ENCODE assay signal across 8 cellular contexts in genomic region chr17:16589097-16589969, GRCh38. TPM values are rescaled to one million over a fixed set of nuclear protein-coding genes. Genes with fewer than 3 reads are reported as not detected.
A peak's percentile ranks its signal among the peaks of the same experiment; 100 is the strongest.
DNase-seq lines count a peak whose midpoint lies in the region; ATAC-seq and TF ChIP-seq lines count a peak whose summit lies in the region.

No MANE protein-coding gene starts in this region.

- H3K27ac ChIP-seq in ovary (no peak overlapping the region), thymus (ENCODE audit: low read depth) (no peak overlapping the region)

- peak; percentile 70 for ATAC-seq in HG02588 (IDR thresholded peaks at IDR 0.05; ENCODE audit: unreplicated experiment)
- peak; percentile 86 for ATAC-seq in activated naive CD8-positive, alpha-beta T cell treated with anti-CD3 and anti-CD28 coated beads, Interleukin-2, amount 10 ng/mL, durations not matched to agents 7 days and 5 days (ENCODE audit: low read depth)
- peak; percentile 95 for ATAC-seq in Right ventricle myocardium superior (ENCODE audit: poor library complexity)

- no peak for TF ChIP-seq EP300 in ovary (IDR thresholded peaks at IDR 0.05)

- H3K27me3 ChIP-seq in ovary (no peaks in the 10 kb centered on the region), thymus (ENCODE audit: control insufficient read depth, insufficient read depth) (peaks cover 22% of the 10 kb centered on the region)

- H3K27me3 Mint-ChIP-seq in activated naive CD8-positive, alpha-beta T cell treated with anti-CD3 and anti-CD28 coated beads, Interleukin-2, amount 10 ng/mL, durations not matched to agents 7 days and 5 days = peaks cover 57% of the 10 kb centered on the region

- peak overlapping the region; percentile 69 for H3K4me3 Mint-ChIP-seq in activated naive CD8-positive, alpha-beta T cell treated with anti-CD3 and anti-CD28 coated beads, Interleukin-2, amount 10 ng/mL, durations not matched to agents 7 days and 5 days

- H3K4me1 Mint-ChIP-seq in activated naive CD8-positive, alpha-beta T cell treated with anti-CD3 and anti-CD28 coated beads, Interleukin-2, amount 10 ng/mL, durations not matched to agents 7 days and 5 days = peaks cover 5% of the 10 kb centered on the region

- POLR2A ChIA-PET in activated naive CD8-positive, alpha-beta T cell treated with anti-CD3 and anti-CD28 coated beads, Interleukin-2, amount 10 ng/mL, durations not matched to agents 7 days and 5 days (lab: Charles Lee) = interaction anchor here (1.0 to 1.9 kb wide), 2 partner anchors 53 to 209 kb away, joined by 3 to 11 read pairs; partner anchors contain the start of gene UBB

- H3K4me1 ChIP-seq in ovary (ENCODE audit: insufficient read depth) (peaks cover 1% of the 10 kb centered on the region), thymus (ENCODE audit: control insufficient read depth, insufficient read depth, low read length) (peaks cover 6% of the 10 kb centered on the region)

- peaks cover 1% of the 10 kb centered on the region for H3K36me3 Mint-ChIP-seq in activated naive CD8-positive, alpha-beta T cell treated with anti-CD3 and anti-CD28 coated beads, Interleukin-2, amount 10 ng/mL, durations not matched to agents 7 days and 5 days

- peak overlapping the region; percentile 23 for H3K27ac Mint-ChIP-seq in activated naive CD8-positive, alpha-beta T cell treated with anti-CD3 and anti-CD28 coated beads, Interleukin-2, amount 10 ng/mL, durations not matched to agents 7 days and 5 days

- H3K9me3 ChIP-seq in ovary = no peaks in the 10 kb centered on the region
- no peaks in the 10 kb centered on the region for H3K9me3 ChIP-seq in thymus (ENCODE audit: control insufficient read depth)

- DNase-seq in EL = peak; percentile 88
- peak; percentile 86 for DNase-seq in NCI-H1105 (lab: John Stamatoyannopoulos, UW)
- peak; percentile 90 for DNase-seq in SKM-1 treated with dmso at 0.1 percent for 144 hours (lab: John Stamatoyannopoulos, UW; ENCODE audit: unreplicated experiment)
- DNase-seq in activated naive CD8-positive, alpha-beta T cell treated with anti-CD3 and anti-CD28 coated beads, Interleukin-2, amount 10 ng/mL, durations not matched to agents 7 days and 5 days = peak; percentile 95
- DNase-seq in Right ventricle myocardium superior = peak; percentile 97
- peak; percentile 88 to 94 (median 91) for DNase-seq in ovary

- intact Hi-C loops in Right ventricle myocardium superior (cut with DNase I) (loop anchor here (5.0 kb wide), 1 partner anchor 52 kb away; no protein-coding TSS in a partner anchor), ovary (cut with DNase I) (no loop called here)

- H3K9me3 Mint-ChIP-seq in activated naive CD8-positive, alpha-beta T cell treated with anti-CD3 and anti-CD28 coated beads, Interleukin-2, amount 10 ng/mL, durations not matched to agents 7 days and 5 days = peaks cover 2% of the 10 kb centered on the region

- TF ChIP-seq POLR2A in ovary (IDR thresholded peaks at IDR 0.05) = no peak

- TF ChIP-seq CTCF in ovary (IDR thresholded peaks at IDR 0.05) = peak; percentile 82 to 98 (median 89)

- H3K36me3 ChIP-seq in ovary (no peaks in the 10 kb centered on the region), thymus (ENCODE audit: control insufficient read depth, insufficient read depth) (no peaks in the 10 kb centered on the region)

- peak overlapping the region; percentile 53 for H3K4me3 ChIP-seq in ovary
- H3K4me3 ChIP-seq in thymus (ENCODE audit: low read length) = peak overlapping the region; percentile 56

- WGBS in ovary, 3 donors = 5 to 6% (median 5%) methylated on average over 41 to 53 of the region's 53 CpGs
- WGBS in thymus = 7% methylated on average over 53 of the region's 53 CpGs

RNA-seq across cellular contexts. Expression of gene ZNF287, which starts 20.3 kb away (rescaled TPM):
- total RNA-seq in activated naive CD8-positive, alpha-beta T cell treated with anti-CD3 and anti-CD28 coated beads, Interleukin-2, amount 10 ng/mL, durations not matched to agents 7 days and 5 days = 10 to 100 TPM in 1 of 2 experiments, 1 to 10 TPM in 1; 9.7 to 13.0 TPM
- total RNA-seq in Right ventricle myocardium superior (8.1 TPM), ovary (10 to 100 TPM in 2 of 7 donors, 1 to 10 TPM in 5; 2.8 to 11.4 (median 8.4) TPM)
- polyA plus RNA-seq in ovary (1 to 10 TPM; 3.9 to 5.3 TPM), thymus (7.6 TPM)
